22 cellular contexts compared by ENCODE assay signal in genomic region chr16:59697236-59697635, GRCh38.
DNase-seq lines count a peak whose midpoint lies in the region; ATAC-seq, FAIRE-seq and TF ChIP-seq lines count a peak whose summit lies in the region.
"Had no signal": no experiment of that assay in that cellular context is flagged by ENCODE, and none has a peak within 500 bp of the region (broad histone marks: within the 10 kb centered on the region; RNA-seq: fewer than 3 reads in every experiment).

No MANE protein-coding gene starts in this region.

- H3K79me1 ChIP-seq in IMR-90 (ENCODE audit: low read depth in 1 of 2, low read length in 2 of 2), result no peaks in the 10 kb centered on the region

- BruUV-seq in IMR-90 (replicated peaks; lab: Mats Ljungman, UMichigan), result no TSS peak

- no peaks in the 10 kb centered on the region for H3K4me1 ChIP-seq in IMR-90 (ENCODE audit: control insufficient read depth, insufficient read depth, low read length)
- H3K4me1 ChIP-seq in effector memory CD4-positive, alpha-beta T cell (ENCODE audit: control insufficient read depth, insufficient read depth, low read length, poor library complexity, severe bottlenecking), result no peaks in the 10 kb centered on the region
- H3K4me1 ChIP-seq: SJSA1 had no signal

- no peak overlapping the region for H3K27ac ChIP-seq in IMR-90 (ENCODE audit: insufficient read depth, low read length)
- no peak overlapping the region for H3K27ac ChIP-seq in effector memory CD4-positive, alpha-beta T cell (ENCODE audit: insufficient read depth, low read length, poor library complexity, severe bottlenecking)
- H3K27ac ChIP-seq: HL-60, SJSA1 had no signal

- H4K8ac ChIP-seq in IMR-90 (ENCODE audit: low read depth in 2 of 2, low read length in 2 of 2), result no peak overlapping the region

- H3K14ac ChIP-seq in IMR-90 (replicated peaks; ENCODE audit: low read depth, low read length), result no peak overlapping the region

- TF ChIP-seq RAD21 in IMR-90 (IDR thresholded peaks at IDR 0.05; ENCODE audit: low read length), result no peak

- H3K18ac ChIP-seq in IMR-90 (ENCODE audit: low read depth, low read length), result no peak overlapping the region

- in situ Hi-C loops in IMR-90 (cut with MboI; ENCODE audit: low sequenced_read_pairs), result no loop called here

- intact Hi-C loops in IMR-90 (cut with micrococcal nuclease), result no loop called here

- DNase-seq in AG10803 (ENCODE audit: low read depth) (peak; percentile 22), IMR-90 (no peak), choroid plexus epithelial cell (ENCODE audit: low read depth) (peak; percentile 39), urothelium cell line (ENCODE audit: low spot score) (no peak)
- DNase-seq in activated effector memory CD4-positive, alpha-beta T cell treated with Interleukin-2 at 50 U/mL for 16 hours, result no peak
- DNase-seq in effector memory CD4-positive, alpha-beta T cell, result no peak
- no peak for DNase-seq in stimulated activated CD4-positive, alpha-beta T cell treated with anti-CD3 and anti-CD28 coated beads, Interleukin-15, amount 100 ng/mL, for 24 hours
- DNase-seq: 8988T, ACHN, Calu3, DMS79 treated with DMSO at 0.1 percent for 48 hours, Kasumi-1, MM.1S, NCI-H2081, NCI-H2227 treated with DMSO at 0.1 percent for 48 hours, NCI-H526 treated with DMSO at 0.1 percent for 48 hours, Right ventricle myocardium superior, RPMI8226 had no signal

- no peaks in the 10 kb centered on the region for H3K9me3 ChIP-seq in IMR-90 (ENCODE audit: control insufficient read depth, insufficient read depth, low read length)
- no peaks in the 10 kb centered on the region for H3K9me3 ChIP-seq in effector memory CD4-positive, alpha-beta T cell (ENCODE audit: control insufficient read depth, low read length)
- H3K9me3 ChIP-seq: SJSA1 had no signal

- no peak overlapping the region for H3K4me3 ChIP-seq in AG10803 (ENCODE audit: low read length)
- no peak overlapping the region for H3K4me3 ChIP-seq in IMR-90 (ENCODE audit: insufficient read depth, low read depth, low read length)
- H3K4me3 ChIP-seq in choroid plexus epithelial cell (ENCODE audit: low read depth, low read length), result no peak overlapping the region
- no peak overlapping the region for H3K4me3 ChIP-seq in effector memory CD4-positive, alpha-beta T cell (ENCODE audit: insufficient read depth, low read depth, low read length, poor library complexity, severe bottlenecking)
- H3K4me3 ChIP-seq: SJSA1 had no signal

- H2BK5ac ChIP-seq in IMR-90 (ENCODE audit: low read depth, low read length, poor library complexity, severe bottlenecking), result no peak overlapping the region

- dilution Hi-C loops in IMR-90 (cut with HindIII; ENCODE audit: low sequenced_read_pairs, unreplicated experiment), result no loop called here

- no peak overlapping the region for H3K23ac ChIP-seq in IMR-90 (ENCODE audit: low read depth, low read length)

- no peak overlapping the region for H2AFZ ChIP-seq in IMR-90 (replicated peaks; ENCODE audit: low read length, poor library complexity)

- no peak overlapping the region for H3K4me2 ChIP-seq in IMR-90 (ENCODE audit: low read depth, low read length)

- POLR2A ChIA-PET in IMR-90 (lab: Charles Lee; ENCODE audit: unreplicated experiment), result no interaction called here

- H2BK120ac ChIP-seq in IMR-90 (ENCODE audit: low read depth, low read length), result no peak overlapping the region

- H3K9me1 ChIP-seq in IMR-90 (ENCODE audit: insufficient read depth, low read length), result no peaks in the 10 kb centered on the region

- no peak for TF ChIP-seq POLR2A in IMR-90 (IDR thresholded peaks at IDR 0.05; ENCODE audit: low read depth, low read length)

- ATAC-seq in IMR-90 (ENCODE audit: low read depth), result no peak
- ATAC-seq: HCT116 had no signal

- WGBS in IMR-90 (ENCODE audit: extremely low coverage in 2 of 2, insufficient read length in 1 of 2), 2 experiments, result no CpG with 5 or more reads among the region's 5 CpGs

- no peak overlapping the region for H4K5ac ChIP-seq in IMR-90 (ENCODE audit: low read depth, low read length)

- H3K56ac ChIP-seq in IMR-90 (ENCODE audit: extremely low read depth, insufficient read depth, low read length), result no peak overlapping the region

- no peak overlapping the region for H4K91ac ChIP-seq in IMR-90 (ENCODE audit: insufficient read depth, low read depth, low read length)

- H3K4ac ChIP-seq in IMR-90 (ENCODE audit: low read depth, low read length), result no peak overlapping the region

- TF ChIP-seq CTCF in AG10803 (conservative IDR thresholded peaks at IDR 0.05; ENCODE audit: low read length), result no peak
- TF ChIP-seq CTCF in IMR-90 (conservative IDR thresholded peaks at IDR 0.05; ENCODE audit: low read depth, low read length), result no peak
- TF ChIP-seq CTCF in choroid plexus epithelial cell (conservative IDR thresholded peaks at IDR 0.05; ENCODE audit: low read depth, low read length), result no peak
- no peak for TF ChIP-seq CTCF in nephron (IDR thresholded peaks at IDR 0.05; ENCODE audit: unreplicated experiment in 3 of 3)

- H2AK5ac ChIP-seq in IMR-90 (ENCODE audit: low read depth, low read length), result no peak overlapping the region

- CTCF ChIA-PET in IMR-90 (lab: Yijun Ruan, JAX), result no interaction called here

- H2BK20ac ChIP-seq in IMR-90 (ENCODE audit: low read depth, low read length), result no peak overlapping the region

- H3K27me3 ChIP-seq in IMR-90 (ENCODE audit: control insufficient read depth, insufficient read depth, low read length), result no peaks in the 10 kb centered on the region
- H3K27me3 ChIP-seq in effector memory CD4-positive, alpha-beta T cell (replicated peaks; ENCODE audit: control insufficient read depth, insufficient read depth, low read length, poor library complexity, severe bottlenecking), result no peaks in the 10 kb centered on the region
- H3K27me3 ChIP-seq: SJSA1 had no signal

- no peak overlapping the region for H2BK15ac ChIP-seq in IMR-90 (ENCODE audit: low read depth, low read length)

- no peak for FAIRE-seq in urothelium cell line (lab: Jason Lieb, UNC)

- H3K4me1 Mint-ChIP-seq in nephron, result peaks cover 22% of the 10 kb centered on the region

- H3K27me3 Mint-ChIP-seq in nephron (ENCODE audit: low read depth), result no peaks in the 10 kb centered on the region

- no peaks in the 10 kb centered on the region for H4K20me1 ChIP-seq in IMR-90 (ENCODE audit: insufficient read depth, low read length)

- no peaks in the 10 kb centered on the region for H3K36me3 ChIP-seq in IMR-90 (ENCODE audit: control insufficient read depth, insufficient read depth, low read length)
- H3K36me3 ChIP-seq in effector memory CD4-positive, alpha-beta T cell (ENCODE audit: control insufficient read depth, insufficient read depth, low read length), result no peaks in the 10 kb centered on the region
- H3K36me3 ChIP-seq: SJSA1 had no signal

- no peaks in the 10 kb centered on the region for H3K9me3 Mint-ChIP-seq in nephron

- peak overlapping the region in 2 of 3 experiments; percentile 14 to 30 for H3K27ac Mint-ChIP-seq in nephron

- H2AK9ac ChIP-seq in IMR-90 (replicated peaks; ENCODE audit: low read depth, low read length, poor library complexity), result no peak overlapping the region

- H3K4me3 Mint-ChIP-seq in nephron, result no peak overlapping the region

- H3K9ac ChIP-seq in IMR-90 (ENCODE audit: low read depth, low read length), result no peak overlapping the region

- H3K36me3 Mint-ChIP-seq in nephron (ENCODE audit: low read depth), result no peaks in the 10 kb centered on the region

TF ChIP-seq in IMR-90, 13 proteins besides CTCF, POLR2A, EP300 and RAD21:
- TF ChIP-seq MAFK (IDR thresholded peaks at IDR 0.05; ENCODE audit: low read depth, low read length) (no peak), SMC3 (IDR thresholded peaks at IDR 0.05; ENCODE audit: low read depth, low read length) (no peak), CEBPB (IDR thresholded peaks at IDR 0.05; ENCODE audit: low read depth, low read length) (0 out of 2 replicates have a peak, but pooled peaks have one; percentile 7), CHD1 (IDR thresholded peaks at IDR 0.05; ENCODE audit: low read depth, low read length) (no peak), MAZ (IDR thresholded peaks at IDR 0.05; ENCODE audit: borderline replicate concordance, low read depth, low read length) (no peak), RFX5 (IDR thresholded peaks at IDR 0.05; ENCODE audit: low read depth, low read length) (no peak)

Comparison
In these comparisons a context has a peak if more than half of its experiments do, and no peak if none do; other contexts are left out.
1. DNase-seq: peak in AG10803 (single experiment) and choroid plexus epithelial cell (single experiment); none in IMR-90 (single experiment), activated effector memory CD4-positive, alpha-beta T cell treated with Interleukin-2 at 50 U/mL for 16 hours (single experiment), effector memory CD4-positive, alpha-beta T cell (0 of 3), urothelium cell line (single experiment) and stimulated activated CD4-positive, alpha-beta T cell treated with anti-CD3 and anti-CD28 coated beads, Interleukin-15, amount 100 ng/mL, for 24 hours (single experiment).